8 cellular contexts compared by ENCODE assay signal in genomic region chr1:37946703-37947360, GRCh38. TPM values are rescaled to one million over a fixed set of nuclear protein-coding genes. Genes with fewer than 3 reads are reported as not detected.
DNase-seq lines count a peak whose midpoint lies in the region; FAIRE-seq and TF ChIP-seq lines count a peak whose summit lies in the region.

INPP5B (minus strand) TSS chr1:37947053; CDS start chr1:37946308, 745 bp downstream.

- TF ChIP-seq EP300 in H1 (IDR thresholded peaks at IDR 0.05; ENCODE audit: borderline replicate concordance in 1 of 2, low read depth in 2 of 2, low read length in 2 of 2), result no peak

- H3K27ac ChIP-seq in H1 (ENCODE audit: low read depth, low read length) (peak within 1 kb of the TSS; percentile 74; the same call in 1 of the 2 replicates), mesendoderm (ENCODE audit: low read depth, low read length) (no peak within 1 kb of the TSS)

- H3K79me2 ChIP-seq in H1 (ENCODE audit: control insufficient read depth in 1 of 2, insufficient read depth in 2 of 2, low read length in 2 of 2), result no peaks in the 10 kb centered on the region
- H3K79me2 ChIP-seq in mesendoderm (ENCODE audit: control insufficient read depth, insufficient read depth, low read length), result no peaks in the 10 kb centered on the region

- no peaks in the 10 kb centered on the region for H4K20me1 ChIP-seq in H1 (replicated peaks in 1 of 2; ENCODE audit: control insufficient read depth in 1 of 2, insufficient read depth in 2 of 2, low read length in 2 of 2)

- peak within 1 kb of the TSS; percentile 68 for H2AFZ ChIP-seq in H1 (ENCODE audit: low read length)

- H3K56ac ChIP-seq in H1 (replicated peaks; ENCODE audit: insufficient read length, low read depth, low read length) (no peak within 1 kb of the TSS), mesendoderm (ENCODE audit: low read length) (peak within 1 kb of the TSS; percentile 93)

- H2BK20ac ChIP-seq in H1 (ENCODE audit: low read length), result no peak within 1 kb of the TSS

- TF ChIP-seq RAD21 in H1 (IDR thresholded peaks at IDR 0.05 in 1 of 2, conservative IDR thresholded peaks at IDR 0.05 in 1 of 2; ENCODE audit: low read depth in 2 of 2, low read length in 2 of 2), result no peak

- H2BK5ac ChIP-seq in H1 (ENCODE audit: low read depth, low read length) (peak within 1 kb of the TSS; percentile 98), mesendoderm (ENCODE audit: low read length) (peak within 1 kb of the TSS; percentile 26)

- H4K5ac ChIP-seq in H1 (ENCODE audit: insufficient read length, low read depth, low read length) (peak within 1 kb of the TSS; percentile 78), mesendoderm (ENCODE audit: low read length) (no peak within 1 kb of the TSS)

- H3K79me1 ChIP-seq in H1 (ENCODE audit: low read depth, low read length), result no peaks in the 10 kb centered on the region
- no peaks in the 10 kb centered on the region for H3K79me1 ChIP-seq in mesendoderm (ENCODE audit: low read length)

- H3K14ac ChIP-seq in H1 (ENCODE audit: insufficient read length), result no peak within 1 kb of the TSS

- H3K4me1 ChIP-seq in H1 (replicated peaks in 1 of 4; ENCODE audit: control insufficient read depth in 3 of 4, insufficient read depth in 4 of 4, low read length in 3 of 4) (peaks cover 0 to 4% (median 1%) of the 10 kb centered on the region in 4 experiments; a peak in 5 of 7 replicates), mesendoderm (ENCODE audit: control insufficient read depth, low read depth, low read length) (no peaks in the 10 kb centered on the region)

- H3K9me3 ChIP-seq in H1 (ENCODE audit: insufficient read depth in 2 of 2, low read depth in 1 of 2, low read length in 1 of 2), result no peaks in the 10 kb centered on the region

- peak within 1 kb of the TSS; percentile 4 for H3K4ac ChIP-seq in H1 (replicated peaks; ENCODE audit: insufficient read length, low read depth, low read length)
- H3K4ac ChIP-seq in mesendoderm (ENCODE audit: low read depth, low read length), result no peak within 1 kb of the TSS

- H4K8ac ChIP-seq in H1 (ENCODE audit: extremely low read depth, insufficient read depth, low read length) (peak within 1 kb of the TSS; percentile 88; the same call in 1 of the 2 replicates), mesendoderm (ENCODE audit: low read depth, low read length) (no peak within 1 kb of the TSS)

- H3K23ac ChIP-seq in H1 (ENCODE audit: insufficient read length) (no peak within 1 kb of the TSS), mesendoderm (ENCODE audit: low read length) (no peak within 1 kb of the TSS)

- H3K9ac ChIP-seq in H1 (replicated peaks in 1 of 4; ENCODE audit: extremely low read depth in 1 of 4, low read depth in 3 of 4, low read length in 3 of 4), result peak within 1 kb of the TSS in 3 of 4 experiments; percentile 53 to 77 (median 72); a peak in 5 of 7 replicates
- H3K9ac ChIP-seq in mesendoderm (ENCODE audit: low read length), result peak within 1 kb of the TSS; percentile 83

- H4K91ac ChIP-seq in H1 (replicated peaks; ENCODE audit: insufficient read length, low read length), result peak within 1 kb of the TSS; percentile 84

- TF ChIP-seq POLR2A in H1 (IDR thresholded peaks at IDR 0.05; ENCODE audit: control extremely low read depth in 1 of 2, low read depth in 2 of 2, low read length in 2 of 2), result no peak

- H2BK120ac ChIP-seq in H1 (replicated peaks; ENCODE audit: low read depth, low read length) (peak within 1 kb of the TSS; percentile 24), mesendoderm (ENCODE audit: low read depth, low read length) (no peak within 1 kb of the TSS)

- peak within 1 kb of the TSS; percentile 51 to 89 (median 72) for H3K4me3 ChIP-seq in H1 (ENCODE audit: extremely low read depth in 1 of 4, insufficient read depth in 2 of 4, low read depth in 3 of 4, low read length in 4 of 4)
- H3K4me3 ChIP-seq in mesendoderm (ENCODE audit: low read length), result peak within 1 kb of the TSS; percentile 54

- H3K27me3 ChIP-seq in H1 (replicated peaks in 1 of 4; ENCODE audit: control insufficient read depth in 3 of 4, extremely low read depth in 1 of 4, insufficient read depth in 3 of 4, low read length in 3 of 4) (no peaks in the 10 kb centered on the region), mesendoderm (ENCODE audit: insufficient read depth, low read length, poor library complexity) (no peaks in the 10 kb centered on the region)

- peak within 1 kb of the TSS; percentile 92; the same call in 1 of the 2 replicates for H3K18ac ChIP-seq in H1 (ENCODE audit: extremely low read depth, low read length)
- H3K18ac ChIP-seq in mesendoderm (ENCODE audit: low read length), result peak within 1 kb of the TSS; percentile 1

- peak within 1 kb of the TSS; percentile 24; the same call in 1 of the 2 replicates for H2BK15ac ChIP-seq in H1 (ENCODE audit: low read length)
- no peak within 1 kb of the TSS for H2BK15ac ChIP-seq in mesendoderm (replicated peaks; ENCODE audit: low read depth)

- H3K23me2 ChIP-seq in H1 (ENCODE audit: low read depth, low read length), result peaks cover 3% of the 10 kb centered on the region; the same call in 1 of the 2 replicates

- peak within 1 kb of the TSS; percentile 73 to 78 for H3K4me2 ChIP-seq in H1 (ENCODE audit: insufficient read depth in 1 of 2, low read depth in 2 of 2, low read length in 2 of 2)
- peak within 1 kb of the TSS; percentile 90 for H3K4me2 ChIP-seq in mesendoderm (ENCODE audit: low read length)

- 3% methylated on average over 11 of the region's 11 CpGs; no CpG with 5 or more reads in 1 of the 2 experiments for WGBS in H1 (ENCODE audit: extremely low coverage in 1 of 2, insufficient coverage in 1 of 2, insufficient read length in 1 of 2, insufficient replicate concordance in 2 of 2, low coverage in 1 of 2, low lambda C conversion rate in 2 of 2, missing lambda C conversion rate in 1 of 2), 2 experiments
- no CpG with 5 or more reads among the region's 11 CpGs for whole genome bisulfite sequencing in mesendoderm (ENCODE audit: extremely low coverage, insufficient coverage, low lambda C conversion rate)

- H2BK12ac ChIP-seq in H1 (ENCODE audit: low read depth, low read length), result peak within 1 kb of the TSS; percentile 95

- DNase-seq in GM10266 (ENCODE audit: extremely low spot score), result peak; percentile 89
- DNase-seq in HEK293T (ENCODE audit: extremely low spot score), result peak; percentile 95
- DNase-seq in NCI-H526 treated with DMSO at 0.1 percent for 48 hours (lab: John Stamatoyannopoulos, UW), result peak; percentile 82
- DNase-seq in H1 (ENCODE audit: low read depth in 1 of 2, low spot score in 2 of 2), result peak; percentile 67 to 90
- DNase-seq in mesendoderm, result peak; percentile 95
- peak; percentile 40 for DNase-seq in stimulated activated CD8-positive, alpha-beta memory T cell treated with anti-CD3 and anti-CD28 coated beads, Interleukin-12 subunit alpha, Interleukin-12 subunit beta, amount 100 ng/mL, for 24 hours (ENCODE audit: extremely low read depth)
- no peak for DNase-seq in DMS79 (lab: John Stamatoyannopoulos, UW)

- no peaks in the 10 kb centered on the region for H3K36me3 ChIP-seq in H1 (ENCODE audit: control insufficient read depth in 2 of 4, insufficient read depth in 4 of 4, low read length in 3 of 4)
- H3K36me3 ChIP-seq in mesendoderm (ENCODE audit: control insufficient read depth, insufficient read depth, low read length), result no peaks in the 10 kb centered on the region

- POLR2A ChIA-PET in HEK293T (lab: Yijun Ruan, JAX) (interaction anchor here (1.2 to 1.6 kb wide), 2 partner anchors 9 to 15 kb away, joined by 4 to 7 read pairs; no protein-coding TSS in a partner anchor), H1 (lab: Charles Lee; ENCODE audit: partially characterized antibody) (interaction anchor here (0.8 to 2.8 kb wide), 8 partner anchors 9 to 139 kb away, joined by 3 to 12 read pairs (median 3); partner anchors contain the start of genes C1orf122, SF3A3 and YRDC)
- POLR2A ChIA-PET in activated CD8-positive, alpha-beta memory T cell treated with anti-CD3 and anti-CD28 coated beads for 36 hours (lab: Charles Lee), result interaction anchor here (1.1 to 1.2 kb wide), 2 partner anchors 15 to 24 kb away, joined by 3 read pairs; no protein-coding TSS in a partner anchor

- no peak for TF ChIP-seq CTCF in GM10266 (IDR thresholded peaks at IDR 0.05; ENCODE audit: control insufficient read depth, insufficient read depth, low read depth, missing control alignments)
- no peak for TF ChIP-seq CTCF in H1 (IDR thresholded peaks at IDR 0.05; ENCODE audit: control extremely low read depth in 1 of 3, insufficient read depth in 1 of 3, low read depth in 1 of 3, low read length in 3 of 3)

- H2AK5ac ChIP-seq in H1 (ENCODE audit: low read depth, low read length) (no peak within 1 kb of the TSS), mesendoderm (ENCODE audit: low read length) (no peak within 1 kb of the TSS)

- peak; percentile 75 for FAIRE-seq in H1 (lab: Jason Lieb, UNC)

- CTCF ChIA-PET in HEK293T (lab: Yijun Ruan, JAX), result interaction anchor here (1.3 kb wide), 1 partner anchor 29 kb away, joined by 6 read pairs; no protein-coding TSS in a partner anchor
- CTCF ChIA-PET in activated CD8-positive, alpha-beta memory T cell treated with anti-CD3 and anti-CD28 coated beads for 36 hours (lab: Charles Lee), result no interaction called here
- CTCF ChIA-PET in H1 (lab: Charles Lee; ENCODE audit: partially characterized antibody), result interaction anchor here (0.6 to 6.0 kb wide), 6 partner anchors 9 to 87 kb away, joined by 3 to 47 read pairs (median 4); partner anchors contain the start of genes MTF1 and SF3A3

TF ChIP-seq in HEK293T, 16 proteins besides CTCF, POLR2A, EP300 and RAD21 (continues in another document):
- TF ChIP-seq FOXK2 (IDR thresholded peaks at IDR 0.05), result no peak
- 0 out of 2 replicates have a peak, but pooled peaks have one; percentile 23 for TF ChIP-seq ELF4 (IDR thresholded peaks at IDR 0.05)
- no peak for TF ChIP-seq L3MBTL2 (conservative IDR thresholded peaks at IDR 0.05)
- TF ChIP-seq FOXA1 (IDR thresholded peaks at IDR 0.05), result no peak
- TF ChIP-seq NFRKB (IDR thresholded peaks at IDR 0.05), result no peak

TF ChIP-seq in H1, 55 proteins besides CTCF, POLR2A, EP300 and RAD21 (continues in another document):
- 0 out of 2 replicates have a peak, but pooled peaks have one; percentile 11 for TF ChIP-seq TEAD4 (IDR thresholded peaks at IDR 0.05; ENCODE audit: low read depth, low read length)
- TF ChIP-seq JUN (IDR thresholded peaks at IDR 0.05; ENCODE audit: low read depth, low read length), result no peak
- TF ChIP-seq KDM4A (IDR thresholded peaks at IDR 0.05; ENCODE audit: low read depth, low read length, severe bottlenecking), result peak; percentile 92

RNA-seq across cellular contexts. Expression of gene INPP5B, which starts in this region (rescaled TPM):
- 10 to 100 TPM; 26.0 to 27.6 TPM for total RNA-seq in activated CD8-positive, alpha-beta memory T cell treated with anti-CD3 and anti-CD28 coated beads for 36 hours
- 23.7 and 25.1 TPM in 2 replicates for total RNA-seq in H1 (2021; fragmentation: NEBNext Ultra II Directional; extraction: Animal tissue kit (Norgen Biotek cat#: 25700))
- 13.5 and 14.0 TPM in 2 replicates for polyA plus RNA-seq in H1 (2011; rRNA removed)
- polyA plus RNA-seq in H1 (2011; cell fraction: cytosol; rRNA removed), result 15.1 TPM
- 17.9 TPM for polyA plus RNA-seq in H1 (2011; cell fraction: nucleus; rRNA removed)
- 14.1 to 19.8 TPM (median 17.0 TPM) in 4 replicates for polyA plus RNA-seq in H1 (2012, experiment 1 of 2)
- polyA plus RNA-seq in H1 (2012, experiment 2 of 2), result 4.7 TPM
- polyA plus RNA-seq in H1 (2013, experiment 1 of 2), result 10.7 TPM
- 9.8 TPM for polyA plus RNA-seq in H1 (2013, experiment 2 of 2)
- polyA minus RNA-seq in H1 (2011; rRNA and poly(A)+ RNA removed), result 25.9 and 27.0 TPM in 2 replicates
- polyA minus RNA-seq in H1 (2011; cell fraction: cytosol; rRNA and poly(A)+ RNA removed), result 13.6 TPM
- polyA minus RNA-seq in H1 (2011; cell fraction: nucleus; rRNA and poly(A)+ RNA removed), result 26.5 TPM
- 9.8 TPM for polyA plus RNA-seq in mesendoderm (2013, experiment 1 of 2)
- 9.4 TPM for polyA plus RNA-seq in mesendoderm (2013, experiment 2 of 2)
